ENCODE assay signal across 8 cellular contexts in the genomic region with DNA sequence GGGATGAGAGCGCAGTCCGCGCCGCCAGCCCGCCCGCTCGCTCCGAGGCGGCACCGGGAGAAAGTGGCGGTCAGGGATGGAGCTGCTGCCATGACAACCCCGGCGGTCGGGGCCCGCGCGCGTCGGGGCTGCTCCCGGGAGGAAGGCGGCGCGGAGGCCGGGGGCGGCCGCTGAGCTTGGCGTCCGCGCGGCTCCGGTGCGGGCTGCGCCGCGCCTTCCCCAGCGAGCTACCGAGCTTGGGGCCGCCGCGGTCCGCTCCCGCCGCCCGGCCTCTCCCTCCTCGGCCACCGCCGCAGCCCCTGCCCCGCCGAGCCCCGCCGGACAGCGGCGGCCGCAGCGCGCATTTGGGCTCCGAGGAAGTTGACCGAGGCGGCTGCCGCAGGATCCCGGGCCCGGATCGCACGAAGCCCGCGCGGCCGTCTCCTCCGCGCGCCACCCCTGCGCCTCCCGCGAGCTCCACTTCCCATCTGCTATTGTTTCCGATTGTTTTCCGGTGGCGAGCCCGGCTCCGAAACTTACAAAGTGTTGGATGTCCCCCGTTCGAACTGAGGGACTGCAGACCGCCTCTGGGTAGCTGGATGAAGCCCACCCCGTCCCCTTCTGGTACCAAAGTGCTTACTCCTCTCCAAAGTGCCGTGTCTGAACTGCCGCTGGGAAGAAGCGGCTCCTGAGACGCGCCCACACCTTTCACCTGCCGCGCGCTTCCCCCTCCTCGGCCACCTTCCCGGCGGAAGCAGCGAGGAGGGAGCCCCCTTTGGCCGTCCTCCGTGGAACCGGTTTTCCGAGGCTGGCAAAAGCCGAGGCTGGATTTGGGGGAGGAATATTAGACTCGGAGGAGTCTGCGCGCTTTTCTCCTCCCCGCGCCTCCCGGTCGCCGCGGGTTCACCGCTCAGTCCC.
DNase-seq lines count a peak whose midpoint lies in the region; ATAC-seq, FAIRE-seq and TF ChIP-seq lines count a peak whose summit lies in the region.
"Had no signal": no experiment of that assay in that cellular context is flagged by ENCODE, and none has a peak within 500 bp of the region (broad histone marks: within the 10 kb centered on the region; RNA-seq: fewer than 3 reads in every experiment).

No MANE protein-coding gene starts in this region.

- H3K9me3 ChIP-seq in astrocyte (ENCODE audit: insufficient read depth, low read depth, low read length) (no peaks in the 10 kb centered on the region), iPS DF 6.9 (ENCODE audit: control insufficient read depth, insufficient read depth, low read length) (no peaks in the 10 kb centered on the region), testis (no peaks in the 10 kb centered on the region)

- H3K27ac ChIP-seq in astrocyte (ENCODE audit: low read depth, low read length) (peak overlapping the region; percentile 92), iPS DF 6.9 (ENCODE audit: low read length) (no peak overlapping the region), testis (no peak overlapping the region)

- H3K4me3 ChIP-seq in astrocyte (ENCODE audit: insufficient read depth, low read depth, low read length), result peak overlapping the region; percentile 87
- peak overlapping the region; percentile 50 for H3K4me3 ChIP-seq in iPS DF 6.9 (ENCODE audit: low read length)
- H3K4me3 ChIP-seq in testis, result peak overlapping the region; percentile 44 to 51

- ATAC-seq in HG02938 (IDR thresholded peaks at IDR 0.05; ENCODE audit: unreplicated experiment), result peak; percentile 14
- no peak for ATAC-seq in left colon
- ATAC-seq in GM18520 (IDR thresholded peaks at IDR 0.05; ENCODE audit: unreplicated experiment), result no peak

- H3K27ac Mint-ChIP-seq in astrocyte (ENCODE audit: unreplicated experiment), result peak overlapping the region; percentile 74

- TF ChIP-seq CTCF in astrocyte (IDR thresholded peaks at IDR 0.05; ENCODE audit: insufficient read depth, low read depth, low read length), result no peak
- TF ChIP-seq CTCF in testis (IDR thresholded peaks at IDR 0.05), result no peak

- H3K4me1 ChIP-seq in astrocyte (ENCODE audit: insufficient read depth, low read length) (peaks cover 45% of the 10 kb centered on the region), iPS DF 6.9 (ENCODE audit: control insufficient read depth, insufficient read depth, low read length) (peaks cover 1% of the 10 kb centered on the region; the same call in 1 of the 2 replicates), testis (no peaks in the 10 kb centered on the region)

- peaks cover 6% of the 10 kb centered on the region for H3K36me3 ChIP-seq in astrocyte (ENCODE audit: insufficient read depth, low read length)
- no peaks in the 10 kb centered on the region for H3K36me3 ChIP-seq in iPS DF 6.9 (ENCODE audit: control insufficient read depth, insufficient read depth, low read length)
- no peaks in the 10 kb centered on the region for H3K36me3 ChIP-seq in testis (ENCODE audit: low read depth, missing control alignments)

- H2AFZ ChIP-seq in astrocyte (ENCODE audit: low read depth, low read length), result peak overlapping the region; percentile 62

- no peak for TF ChIP-seq POLR2A in testis (IDR thresholded peaks at IDR 0.05)

- H3K9ac ChIP-seq in astrocyte (ENCODE audit: low read length), result peak overlapping the region; percentile 96

- peaks cover 44% of the 10 kb centered on the region for H3K4me1 Mint-ChIP-seq in astrocyte (ENCODE audit: low read depth, unreplicated experiment)

- H3K36me3 Mint-ChIP-seq in astrocyte (ENCODE audit: low read depth, unreplicated experiment), result peaks cover 8% of the 10 kb centered on the region

- DNase-seq in astrocyte (ENCODE audit: low read depth) (no peak), iPS DF 6.9 (ENCODE audit: low read depth, low spot score) (no peak), testis (peak; percentile 25), KG1 (lab: John Stamatoyannopoulos, UW) (no peak), left colon (no peak)
- DNase-seq: stimulated activated CD4-positive, alpha-beta T cell treated with anti-CD3 and anti-CD28 coated beads, Interleukin-4, amount 100 ng/mL, for 1 hour had no signal

- H3K4me3 Mint-ChIP-seq in astrocyte (ENCODE audit: unreplicated experiment), result peak overlapping the region; percentile 94

- H3K27me3 Mint-ChIP-seq in astrocyte (ENCODE audit: low read depth, unreplicated experiment), result no peaks in the 10 kb centered on the region

- FAIRE-seq in astrocyte (lab: Jason Lieb, UNC), result no peak

- peak overlapping the region; percentile 96 for H3K4me2 ChIP-seq in astrocyte (ENCODE audit: low read length)

- H3K9me3 Mint-ChIP-seq in astrocyte (ENCODE audit: unreplicated experiment), result no peaks in the 10 kb centered on the region

- WGBS in iPS DF 6.9 (ENCODE audit: insufficient coverage, insufficient read length), result no CpG with 5 or more reads among the region's 110 CpGs
- WGBS in testis, 2 donors, result 0 to 1% methylated on average over 5 to 58 of the region's 110 CpGs

- no peaks in the 10 kb centered on the region for H4K20me1 ChIP-seq in astrocyte (ENCODE audit: insufficient read depth, low read length)

- intact Hi-C loops in testis (cut with DNase I; ENCODE audit: low total_unique reads) (no loop called here), left colon (cut with DNase I, micrococcal nuclease) (no loop called here)

- H3K27me3 ChIP-seq in astrocyte (ENCODE audit: insufficient read depth, low read length) (no peaks in the 10 kb centered on the region), iPS DF 6.9 (ENCODE audit: control insufficient read depth, insufficient read depth, low read length) (no peaks in the 10 kb centered on the region), testis (no peaks in the 10 kb centered on the region)

- H3K79me2 ChIP-seq in astrocyte (ENCODE audit: insufficient read depth, low read length), result peaks cover 91% of the 10 kb centered on the region
